ENCODE assay signal across 1 cellular context in the genomic region with DNA sequence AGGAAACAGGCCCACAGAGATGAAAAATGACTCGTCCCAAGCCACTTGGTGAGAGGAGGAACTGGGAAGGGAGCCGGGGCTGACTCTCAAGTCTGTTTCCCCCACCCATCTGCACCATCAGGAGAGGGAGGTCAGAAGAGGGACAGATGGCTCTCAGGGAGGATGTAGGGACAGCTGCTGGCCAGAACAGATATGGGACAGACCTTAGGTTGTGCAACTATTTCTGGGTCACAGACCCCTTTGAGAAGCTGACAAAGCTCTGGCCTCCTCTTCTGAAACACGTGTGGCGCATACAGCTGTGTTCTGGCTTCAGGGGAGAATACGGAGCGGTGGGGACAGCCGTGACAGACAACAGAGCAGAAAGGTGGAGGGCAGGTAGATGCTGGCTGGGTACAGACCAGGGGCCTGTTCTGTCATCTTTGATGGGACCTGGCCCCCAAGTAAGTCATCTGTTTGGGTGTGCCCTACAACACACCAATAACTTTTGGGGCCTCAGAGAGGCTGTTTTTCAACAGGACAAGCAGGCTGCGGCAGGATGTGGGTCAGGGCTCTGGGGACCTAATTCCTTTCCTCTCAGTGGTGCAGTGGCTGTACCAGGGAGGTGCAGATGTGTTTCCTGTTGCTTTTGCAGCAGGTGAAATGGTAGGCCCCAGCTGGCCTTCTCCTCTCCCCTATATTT.
TF ChIP-seq lines count a peak whose summit lies in the region.

No MANE protein-coding gene starts in this region.

TF ChIP-seq in IMR-90, 13 proteins besides CTCF, POLR2A, EP300 and RAD21 (continued from another document):
- TF ChIP-seq, protein P1, sequence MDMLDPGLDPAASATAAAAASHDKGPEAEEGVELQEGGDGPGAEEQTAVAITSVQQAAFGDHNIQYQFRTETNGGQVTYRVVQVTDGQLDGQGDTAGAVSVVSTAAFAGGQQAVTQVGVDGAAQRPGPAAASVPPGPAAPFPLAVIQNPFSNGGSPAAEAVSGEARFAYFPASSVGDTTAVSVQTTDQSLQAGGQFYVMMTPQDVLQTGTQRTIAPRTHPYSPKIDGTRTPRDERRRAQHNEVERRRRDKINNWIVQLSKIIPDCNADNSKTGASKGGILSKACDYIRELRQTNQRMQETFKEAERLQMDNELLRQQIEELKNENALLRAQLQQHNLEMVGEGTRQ (IDR thresholded peaks at IDR 0.05; ENCODE audit: low read depth, low read length): no peak
- TF ChIP-seq SMC3 (IDR thresholded peaks at IDR 0.05; ENCODE audit: low read depth, low read length): no peak
- TF ChIP-seq MXI1 (IDR thresholded peaks at IDR 0.05; ENCODE audit: borderline replicate concordance, low read depth, low read length): no peak
- no peak for TF ChIP-seq MAZ (IDR thresholded peaks at IDR 0.05; ENCODE audit: borderline replicate concordance, low read depth, low read length)
- no peak for TF ChIP-seq MAFK (IDR thresholded peaks at IDR 0.05; ENCODE audit: low read depth, low read length)
- no peak for TF ChIP-seq NFE2L2 (IDR thresholded peaks at IDR 0.05; ENCODE audit: low read depth, low read length)
- no peak for TF ChIP-seq CHD1 (IDR thresholded peaks at IDR 0.05; ENCODE audit: low read depth, low read length)
